28 cellular contexts compared by ENCODE assay signal in the genomic region with DNA sequence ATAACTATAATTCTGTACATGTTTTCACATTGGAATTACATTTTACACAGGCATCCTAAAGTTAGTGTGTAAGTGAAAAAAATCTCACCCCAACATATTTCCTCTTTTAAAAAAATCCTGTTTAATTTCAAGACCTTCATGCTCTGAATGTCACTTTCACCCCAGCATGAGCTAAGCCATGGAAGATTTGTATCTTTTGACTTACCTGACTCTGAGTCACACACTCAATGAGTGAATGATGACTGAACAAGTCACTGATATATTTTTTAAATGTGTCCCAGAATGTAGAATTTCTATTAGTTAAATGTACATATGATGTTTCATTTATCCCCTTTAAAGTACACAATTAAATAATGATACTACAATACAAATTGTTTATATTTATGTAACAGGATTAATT.
DNase-seq lines count a peak whose midpoint lies in the region; ATAC-seq, FAIRE-seq and TF ChIP-seq lines count a peak whose summit lies in the region.
"Had no signal": no experiment of that assay in that cellular context is flagged by ENCODE, and none has a peak within 500 bp of the region (broad histone marks: within the 10 kb centered on the region; RNA-seq: fewer than 3 reads in every experiment).

No MANE protein-coding gene starts in this region.

- no peaks in the 10 kb centered on the region for H3K9me3 ChIP-seq in mammary epithelial cell (replicated peaks; ENCODE audit: insufficient read depth, low read length)
- H3K9me3 ChIP-seq in naive thymus-derived CD4-positive, alpha-beta T cell (ENCODE audit: control insufficient read depth in 2 of 3, low read length in 3 of 3), result no peaks in the 10 kb centered on the region
- no peaks in the 10 kb centered on the region for H3K9me3 ChIP-seq in tibial nerve
- H3K9me3 ChIP-seq: BE2C, BLaER1 had no signal

- H3K36me3 ChIP-seq in mammary epithelial cell (ENCODE audit: insufficient read depth, low read length) (no peaks in the 10 kb centered on the region), bronchial epithelial cell (ENCODE audit: control insufficient read depth, insufficient read depth, low read length) (no peaks in the 10 kb centered on the region), tibial nerve (no peaks in the 10 kb centered on the region)
- H3K36me3 ChIP-seq in naive thymus-derived CD4-positive, alpha-beta T cell (ENCODE audit: control insufficient read depth in 2 of 3, insufficient read depth in 3 of 3, low read length in 3 of 3), result no peaks in the 10 kb centered on the region
- H3K36me3 ChIP-seq: BE2C, BLaER1 had no signal

- no peak overlapping the region for H3K27ac Mint-ChIP-seq in MCF 10A (ENCODE audit: low read depth, unreplicated experiment)
- no peak overlapping the region for H3K27ac Mint-ChIP-seq in naive thymus-derived CD4-positive, alpha-beta T cell
- H3K27ac Mint-ChIP-seq: CD14-positive monocyte; CD4-positive, alpha-beta memory T cell; CD4-positive, CD25-positive, alpha-beta regulatory T cell; CD8-positive, alpha-beta memory T cell had no signal

- peak; percentile 17 for DNase-seq in mammary epithelial cell
- DNase-seq in MCF 10A (ENCODE audit: unreplicated experiment), result no peak
- peak; percentile 50 for DNase-seq in bronchial epithelial cell (ENCODE audit: low read depth)
- DNase-seq in foreskin keratinocyte, result peak in 1 of 2 donors; percentile 21
- no peak for DNase-seq in GM19239 (ENCODE audit: insufficient read length, low spot score)
- DNase-seq in naive thymus-derived CD4-positive, alpha-beta T cell, result no peak
- DNase-seq in tibial nerve (ENCODE audit: low spot score in 2 of 2), result no peak
- DNase-seq: 8988T; ACHN; BE2C; C1 segment of cervical spinal cord; CD4-positive, alpha-beta memory T cell; CD4-positive, CD25-positive, alpha-beta regulatory T cell; CD8-positive, alpha-beta memory T cell; COR-L47; DMS 273 treated with DMSO at 0.1 percent for 48 hours; DMS153; DMS53; DMS79; DND-41; EL; GDM1 had no signal

- no peaks in the 10 kb centered on the region for H3K27me3 Mint-ChIP-seq in MCF 10A (ENCODE audit: insufficient read depth, unreplicated experiment)
- peaks cover 0 to 4% (median under 1%) of the 10 kb centered on the region in 5 donors for H3K27me3 Mint-ChIP-seq in naive thymus-derived CD4-positive, alpha-beta T cell
- H3K27me3 Mint-ChIP-seq: CD4-positive, alpha-beta memory T cell; CD4-positive, CD25-positive, alpha-beta regulatory T cell; CD8-positive, alpha-beta memory T cell had no signal

- no peak overlapping the region for H3K9ac ChIP-seq in mammary epithelial cell (ENCODE audit: insufficient read depth, low read length)
- H3K9ac ChIP-seq: BLaER1 had no signal

- no peak for FAIRE-seq in bronchial epithelial cell (lab: Jason Lieb, UNC)
- no peak for FAIRE-seq in GM19239 (lab: Jason Lieb, UNC)
- FAIRE-seq: A204.1, GM12878, GM12892, GM18507 had no signal

- no peaks in the 10 kb centered on the region for H3K4me1 ChIP-seq in mammary epithelial cell (ENCODE audit: insufficient read depth, low read length)
- H3K4me1 ChIP-seq in foreskin keratinocyte, result no peaks in the 10 kb centered on the region
- H3K4me1 ChIP-seq in naive thymus-derived CD4-positive, alpha-beta T cell (ENCODE audit: control insufficient read depth in 2 of 2, insufficient read depth in 2 of 2, low read length in 2 of 2), result no peaks in the 10 kb centered on the region
- no peaks in the 10 kb centered on the region for H3K4me1 ChIP-seq in tibial nerve
- H3K4me1 ChIP-seq: BE2C, BLaER1 had no signal

- no peak for TF ChIP-seq EP300 in tibial nerve (IDR thresholded peaks at IDR 0.05)

- ATAC-seq in foreskin keratinocyte, result peak; percentile 74
- no peak for ATAC-seq in naive thymus-derived CD4-positive, alpha-beta T cell
- ATAC-seq: GM12878 had no signal

- peaks cover 15% of the 10 kb centered on the region for H3K4me1 Mint-ChIP-seq in MCF 10A (ENCODE audit: insufficient read depth, unreplicated experiment)
- H3K4me1 Mint-ChIP-seq in naive thymus-derived CD4-positive, alpha-beta T cell, result no peaks in the 10 kb centered on the region
- H3K4me1 Mint-ChIP-seq: CD14-positive monocyte; CD4-positive, alpha-beta memory T cell; CD4-positive, CD25-positive, alpha-beta regulatory T cell; CD8-positive, alpha-beta memory T cell had no signal

- intact Hi-C loops in mammary epithelial cell (cut with micrococcal nuclease) (no loop called here), MCF 10A (cut with micrococcal nuclease) (no loop called here)
- intact Hi-C loops in naive thymus-derived CD4-positive, alpha-beta T cell (cut with micrococcal nuclease), result no loop called here

- H3K4me3 ChIP-seq in mammary epithelial cell (replicated peaks in 1 of 3; ENCODE audit: insufficient read depth in 1 of 3, low read depth in 2 of 3, low read length in 3 of 3) (no peak overlapping the region), bronchial epithelial cell (ENCODE audit: low read depth, low read length) (no peak overlapping the region), tibial nerve (no peak overlapping the region)
- H3K4me3 ChIP-seq in naive thymus-derived CD4-positive, alpha-beta T cell (ENCODE audit: low read length), result no peak overlapping the region
- H3K4me3 ChIP-seq: BLaER1, GM12878 had no signal

- TF ChIP-seq POLR2A in tibial nerve (IDR thresholded peaks at IDR 0.05), result no peak

- H3K36me3 Mint-ChIP-seq in MCF 10A (ENCODE audit: insufficient read depth, unreplicated experiment), result no peaks in the 10 kb centered on the region
- no peaks in the 10 kb centered on the region for H3K36me3 Mint-ChIP-seq in naive thymus-derived CD4-positive, alpha-beta T cell
- H3K36me3 Mint-ChIP-seq: CD14-positive monocyte; CD4-positive, alpha-beta memory T cell; CD4-positive, CD25-positive, alpha-beta regulatory T cell; CD8-positive, alpha-beta memory T cell had no signal

- CTCF ChIA-PET in mammary epithelial cell (lab: Charles Lee; ENCODE audit: low non-redundant PET), result no interaction called here
- CTCF ChIA-PET in MCF 10A (lab: Yijun Ruan, JAX), result no interaction called here
- CTCF ChIA-PET in naive thymus-derived CD4-positive, alpha-beta T cell (lab: Charles Lee), result no interaction called here

- TF ChIP-seq CTCF in mammary epithelial cell (conservative IDR thresholded peaks at IDR 0.05 in 1 of 2, IDR thresholded peaks at IDR 0.05 in 1 of 2; ENCODE audit: extremely low read depth in 1 of 2, insufficient read depth in 1 of 2, low read depth in 1 of 2, low read length in 2 of 2) (no peak), MCF 10A (IDR thresholded peaks at IDR 0.05; ENCODE audit: unreplicated experiment) (no peak), bronchial epithelial cell (IDR thresholded peaks at IDR 0.05; ENCODE audit: insufficient read depth, low read length, severe bottlenecking) (no peak), foreskin keratinocyte (conservative IDR thresholded peaks at IDR 0.05) (no peak), tibial nerve (IDR thresholded peaks at IDR 0.05) (no peak)

- POLR2A ChIA-PET in MCF 10A (lab: Yijun Ruan, JAX), result interaction anchor here (4.3 to 5.5 kb wide), 2 partner anchors 10 to 15 kb away, joined by 22 to 28 read pairs; no protein-coding TSS in a partner anchor
- POLR2A ChIA-PET in naive thymus-derived CD4-positive, alpha-beta T cell (lab: Charles Lee), result no interaction called here

- H3K27me3 ChIP-seq in mammary epithelial cell (ENCODE audit: insufficient read depth, low read length), result no peaks in the 10 kb centered on the region
- no peaks in the 10 kb centered on the region for H3K27me3 ChIP-seq in bronchial epithelial cell (ENCODE audit: control insufficient read depth, insufficient read depth, low read length)
- H3K27me3 ChIP-seq in foreskin keratinocyte, result no peaks in the 10 kb centered on the region
- no peaks in the 10 kb centered on the region for H3K27me3 ChIP-seq in naive thymus-derived CD4-positive, alpha-beta T cell (ENCODE audit: control insufficient read depth in 2 of 2, insufficient read depth in 2 of 2, low read length in 2 of 2)
- no peaks in the 10 kb centered on the region for H3K27me3 ChIP-seq in tibial nerve
- H3K27me3 ChIP-seq: BE2C, BLaER1 had no signal

- no peak overlapping the region for H3K4me2 ChIP-seq in mammary epithelial cell (ENCODE audit: insufficient read depth, low read depth, low read length)
- H3K4me2 ChIP-seq: BLaER1 had no signal

- H4K20me1 ChIP-seq in mammary epithelial cell (ENCODE audit: insufficient read depth, low read length), result no peaks in the 10 kb centered on the region
- H4K20me1 ChIP-seq: BLaER1 had no signal

- BruUV-seq in mammary epithelial cell (replicated peaks; lab: Mats Ljungman, UMichigan), result no TSS peak
- no TSS peak for BruUV-seq in MCF 10A (replicated peaks; lab: Mats Ljungman, UMichigan)

- H3K79me2 ChIP-seq in mammary epithelial cell (ENCODE audit: insufficient read depth, low read length), result no peaks in the 10 kb centered on the region

- H3K9me3 Mint-ChIP-seq in MCF 10A (ENCODE audit: unreplicated experiment), result no peaks in the 10 kb centered on the region
- peaks cover 0 to 8% (median 5%) of the 10 kb centered on the region in 11 donors for H3K9me3 Mint-ChIP-seq in naive thymus-derived CD4-positive, alpha-beta T cell

- in situ Hi-C loops in mammary epithelial cell (cut with MboI; ENCODE audit: low sequenced_read_pairs in 2 of 2), result no loop called here

- H2AFZ ChIP-seq in mammary epithelial cell (ENCODE audit: low read depth, low read length), result no peak overlapping the region

- dilution Hi-C loops in mammary epithelial cell (cut with HindIII; ENCODE audit: low sequenced_read_pairs), result no loop called here

- H3K27ac ChIP-seq in mammary epithelial cell (ENCODE audit: insufficient read depth, low read depth, low read length) (no peak overlapping the region), foreskin keratinocyte (no peak overlapping the region), tibial nerve (no peak overlapping the region)
- no peak overlapping the region for H3K27ac ChIP-seq in naive thymus-derived CD4-positive, alpha-beta T cell (ENCODE audit: low read depth, low read length)
- H3K27ac ChIP-seq: BLaER1 had no signal

- no peak overlapping the region for H3K4me3 Mint-ChIP-seq in MCF 10A (ENCODE audit: unreplicated experiment)
- no peak overlapping the region for H3K4me3 Mint-ChIP-seq in naive thymus-derived CD4-positive, alpha-beta T cell
- H3K4me3 Mint-ChIP-seq: CD14-positive monocyte; CD4-positive, alpha-beta memory T cell; CD4-positive, CD25-positive, alpha-beta regulatory T cell; CD8-positive, alpha-beta memory T cell had no signal

Comparison
In these comparisons a context has a peak if more than half of its experiments do, and no peak if none do; other contexts are left out.
1. DNase-seq: peak in mammary epithelial cell (single experiment) and bronchial epithelial cell (single experiment); none in MCF 10A (single experiment), GM19239 (single experiment), naive thymus-derived CD4-positive, alpha-beta T cell (0 of 9) and tibial nerve (0 of 2).